8 cellular contexts compared by ENCODE assay signal in the genomic region with DNA sequence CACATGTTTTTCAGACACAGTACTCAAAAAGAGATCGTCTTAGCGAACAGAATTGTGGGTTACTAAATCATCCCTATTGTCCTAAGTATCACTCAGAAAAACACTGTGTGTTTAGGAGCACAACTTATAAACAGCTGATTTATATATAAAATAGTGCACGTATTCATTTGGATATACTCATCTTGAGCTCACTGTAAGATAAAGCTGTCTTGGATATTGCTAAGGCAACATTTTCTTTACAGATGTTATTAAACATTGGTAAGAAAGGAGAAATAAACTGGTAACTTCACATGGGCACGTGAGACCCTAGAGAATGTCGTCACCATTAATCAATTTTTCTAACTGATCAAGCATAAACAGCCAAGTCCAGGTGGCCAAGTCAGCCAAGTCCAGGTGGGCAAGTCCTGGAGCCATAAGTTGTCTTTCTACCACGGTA.
DNase-seq lines count a peak whose midpoint lies in the region; TF ChIP-seq lines count a peak whose summit lies in the region.

No MANE protein-coding gene starts in this region.

- H3K27ac ChIP-seq in HUES6 (ENCODE audit: low read depth, low read length) (peak overlapping the region; percentile 88; the same call in 1 of the 2 replicates), muscle layer of duodenum (ENCODE audit: low read length) (peak overlapping the region; percentile 7)

- TF ChIP-seq CTCF in GM12865 (IDR thresholded peaks at IDR 0.05; ENCODE audit: insufficient read depth, low read depth, low read length, missing control alignments): no peak
- TF ChIP-seq CTCF in cardiac fibroblast (IDR thresholded peaks at IDR 0.05; ENCODE audit: low read depth, low read length): no peak

- no peaks in the 10 kb centered on the region for H3K27me3 ChIP-seq in HUES6 (ENCODE audit: control insufficient read depth, insufficient read depth, low read length)
- no peaks in the 10 kb centered on the region for H3K27me3 ChIP-seq in muscle layer of duodenum (ENCODE audit: low read depth, low read length)

- H3K9me3 ChIP-seq in HUES6 (ENCODE audit: control insufficient read depth, insufficient read depth, low read depth, low read length) (no peaks in the 10 kb centered on the region), muscle layer of duodenum (ENCODE audit: control insufficient read depth in 1 of 2, low read length in 2 of 2) (no peaks in the 10 kb centered on the region)

- H3K4me1 ChIP-seq in HUES6 (ENCODE audit: control insufficient read depth, insufficient read depth, low read length) (peaks cover 34% of the 10 kb centered on the region), muscle layer of duodenum (ENCODE audit: control insufficient read depth in 1 of 2, insufficient read depth in 2 of 2, low read length in 2 of 2) (peaks cover 5 to 6% of the 10 kb centered on the region in 2 donors)

- H3K36me3 ChIP-seq in HUES6 (ENCODE audit: control insufficient read depth, insufficient read depth, low read length) (0 out of 2 replicates have a peak, but pooled peaks cover 2% of the 10 kb centered on the region), muscle layer of duodenum (ENCODE audit: control insufficient read depth in 1 of 2, insufficient read depth in 2 of 2, low read length in 2 of 2) (peaks cover 0 to 3% of the 10 kb centered on the region in 2 donors)

- DNase-seq in GM12865 (ENCODE audit: low read depth) (no peak), cardiac fibroblast (ENCODE audit: low read depth in 2 of 2) (peak in 1 of 2 donors; percentile 32), SIG-M5 treated with dmso at 0.1 percent for 504 hours (lab: John Stamatoyannopoulos, UW; ENCODE audit: unreplicated experiment) (no peak), amniotic stem cell (lab: John Stamatoyannopoulos, UW) (no peak), midbrain (lab: John Stamatoyannopoulos, UW) (no peak)
- DNase-seq in activated CD4-positive, CD25-positive, alpha-beta regulatory T cell (lab: John Stamatoyannopoulos, UW): no peak

- peak overlapping the region; percentile 80 for H3K9ac ChIP-seq in HUES6 (ENCODE audit: low read length)

- H3K4me3 ChIP-seq in GM12865 (ENCODE audit: low read depth, low read length): peak overlapping the region; percentile 66
- peak overlapping the region; percentile 99 for H3K4me3 ChIP-seq in HUES6 (ENCODE audit: low read depth, low read length)
- peak overlapping the region; percentile 75 to 97 for H3K4me3 ChIP-seq in cardiac fibroblast (replicated peaks in 1 of 2; ENCODE audit: low read depth in 2 of 2, low read length in 2 of 2)
- peak overlapping the region; percentile 79 to 95 for H3K4me3 ChIP-seq in muscle layer of duodenum (ENCODE audit: low read depth in 1 of 2, low read length in 2 of 2)
